ENCODE assay signal across 16 cellular contexts in the genomic region with DNA sequence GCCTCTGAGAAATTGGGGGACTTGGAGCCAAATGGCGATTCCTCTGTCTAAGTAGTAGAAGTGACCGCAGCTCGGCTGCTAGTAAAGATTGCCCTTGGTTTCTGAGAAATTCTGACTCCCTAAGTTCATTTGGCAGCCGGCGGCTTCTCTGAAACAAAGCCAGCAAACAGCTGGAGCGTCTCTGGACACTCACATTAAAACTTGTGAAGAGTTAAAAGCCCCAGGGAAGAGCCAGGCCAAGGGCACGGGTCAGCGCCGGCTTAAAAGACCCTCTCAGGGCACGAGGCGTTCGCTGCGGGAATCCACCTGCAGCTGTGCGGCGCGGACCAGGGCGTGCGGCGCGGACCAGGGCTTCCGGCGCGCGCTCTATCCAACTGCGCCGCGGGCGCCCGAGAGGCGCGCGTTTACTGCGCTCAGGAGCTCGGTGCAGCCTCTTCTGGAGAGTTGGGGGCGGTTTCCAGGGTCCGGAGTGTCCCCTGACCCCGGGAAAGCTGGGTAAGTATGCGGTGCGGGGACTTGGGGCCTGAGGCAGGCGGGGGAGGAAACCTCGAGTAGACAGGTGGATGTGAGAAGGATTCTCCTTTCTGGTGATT. TPM values are rescaled to one million over a fixed set of nuclear protein-coding genes. Genes with fewer than 3 reads are reported as not detected.
DNase-seq lines count a peak whose midpoint lies in the region; ATAC-seq and TF ChIP-seq lines count a peak whose summit lies in the region.
"Had no signal": no experiment of that assay in that cellular context is flagged by ENCODE, and none has a peak within 500 bp of the region (broad histone marks: within the 10 kb centered on the region; RNA-seq: fewer than 3 reads in every experiment).

A gene with protein sequence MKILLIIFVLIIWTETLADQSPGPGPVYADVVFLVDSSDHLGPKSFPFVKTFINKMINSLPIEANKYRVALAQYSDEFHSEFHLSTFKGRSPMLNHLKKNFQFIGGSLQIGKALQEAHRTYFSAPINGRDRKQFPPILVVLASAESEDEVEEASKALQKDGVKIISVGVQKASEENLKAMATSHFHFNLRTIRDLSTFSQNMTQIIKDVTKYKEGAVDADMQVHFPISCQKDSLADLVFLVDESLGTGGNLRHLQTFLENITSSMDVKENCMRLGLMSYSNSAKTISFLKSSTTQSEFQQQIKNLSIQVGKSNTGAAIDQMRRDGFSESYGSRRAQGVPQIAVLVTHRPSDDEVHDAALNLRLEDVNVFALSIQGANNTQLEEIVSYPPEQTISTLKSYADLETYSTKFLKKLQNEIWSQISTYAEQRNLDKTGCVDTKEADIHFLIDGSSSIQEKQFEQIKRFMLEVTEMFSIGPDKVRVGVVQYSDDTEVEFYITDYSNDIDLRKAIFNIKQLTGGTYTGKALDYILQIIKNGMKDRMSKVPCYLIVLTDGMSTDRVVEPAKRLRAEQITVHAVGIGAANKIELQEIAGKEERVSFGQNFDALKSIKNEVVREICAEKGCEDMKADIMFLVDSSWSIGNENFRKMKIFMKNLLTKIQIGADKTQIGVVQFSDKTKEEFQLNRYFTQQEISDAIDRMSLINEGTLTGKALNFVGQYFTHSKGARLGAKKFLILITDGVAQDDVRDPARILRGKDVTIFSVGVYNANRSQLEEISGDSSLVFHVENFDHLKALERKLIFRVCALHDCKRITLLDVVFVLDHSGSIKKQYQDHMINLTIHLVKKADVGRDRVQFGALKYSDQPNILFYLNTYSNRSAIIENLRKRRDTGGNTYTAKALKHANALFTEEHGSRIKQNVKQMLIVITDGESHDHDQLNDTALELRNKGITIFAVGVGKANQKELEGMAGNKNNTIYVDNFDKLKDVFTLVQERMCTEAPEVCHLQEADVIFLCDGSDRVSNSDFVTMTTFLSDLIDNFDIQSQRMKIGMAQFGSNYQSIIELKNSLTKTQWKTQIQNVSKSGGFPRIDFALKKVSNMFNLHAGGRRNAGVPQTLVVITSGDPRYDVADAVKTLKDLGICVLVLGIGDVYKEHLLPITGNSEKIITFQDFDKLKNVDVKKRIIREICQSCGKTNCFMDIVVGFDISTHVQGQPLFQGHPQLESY (N-terminal part only) (plus strand): TSS at position 186 of the 593 bp plus-strand sequence. CDS start 27,967 bp downstream, outside the sequence.

- peaks cover 80% of the 10 kb centered on the region for H3K27me3 Mint-ChIP-seq in nephron progenitor cell (ENCODE audit: low read depth, poor library complexity)
- peaks cover 36% of the 10 kb centered on the region for H3K27me3 Mint-ChIP-seq in activated naive CD8-positive, alpha-beta T cell treated with anti-CD3 and anti-CD28 coated beads, Interleukin-2, amount 50 U/mL, for 24 hours

- ATAC-seq in left cardiac atrium (no peak), HG02973 (IDR thresholded peaks at IDR 0.05; ENCODE audit: unreplicated experiment) (no peak), omental fat pad (ENCODE audit: low FRiP score) (no peak)
- ATAC-seq in activated naive CD8-positive, alpha-beta T cell treated with anti-CD3 and anti-CD28 coated beads, Interleukin-2, amount 50 U/mL, for 24 hours, result no peak

- no peaks in the 10 kb centered on the region for H3K36me3 ChIP-seq in H7 (replicated peaks; ENCODE audit: control insufficient read depth, insufficient read depth, low read length)
- H3K36me3 ChIP-seq: colonic mucosa, spleen had no signal

- peak within 1 kb of the TSS; percentile 31 for H3K4me3 ChIP-seq in H7 (ENCODE audit: insufficient read depth, low read depth, low read length)
- H3K4me3 ChIP-seq: colonic mucosa, spleen had no signal

- H3K36me3 Mint-ChIP-seq in nephron progenitor cell (ENCODE audit: low read depth), result no peaks in the 10 kb centered on the region
- H3K36me3 Mint-ChIP-seq in activated naive CD8-positive, alpha-beta T cell treated with anti-CD3 and anti-CD28 coated beads, Interleukin-2, amount 50 U/mL, for 24 hours (ENCODE audit: low read depth), result no peaks in the 10 kb centered on the region

- DNase-seq in H7 (peak; percentile 49), UCSD-AML1 (lab: John Stamatoyannopoulos, UW; ENCODE audit: unreplicated experiment) (peak; percentile 7), left cardiac atrium (peak; percentile 19), nephron progenitor cell (peak; percentile 42), NCI-H1092 treated with DMSO at 0.1 percent for 48 hours (lab: John Stamatoyannopoulos, UW) (no peak), omental fat pad (ENCODE audit: low spot score) (no peak)
- no peak for DNase-seq in activated naive CD8-positive, alpha-beta T cell treated with anti-CD3 and anti-CD28 coated beads, Interleukin-2, amount 50 U/mL, for 24 hours
- DNase-seq: activated CD4-positive, alpha-beta T cell treated with anti-CD3 and anti-CD28 coated beads, Interleukin-2, amount 50 U/mL, for 4 hours; activated gamma-delta T cell treated with Interleukin-2 at 50 U/mL for 16 hours; Calu3; colonic mucosa; MM.1S; NCI-H510A treated with DMSO at 0.1 percent for 48 hours; spleen; stimulated activated CD8-positive, alpha-beta memory T cell treated with anti-CD3 and anti-CD28 coated beads, Interleukin-4, amount 100 ng/mL, for 48 hours had no signal

- TF ChIP-seq CTCF in nephron progenitor cell (IDR thresholded peaks at IDR 0.05) (no peak), omental fat pad (IDR thresholded peaks at IDR 0.05) (no peak)

- H3K27ac Mint-ChIP-seq in nephron progenitor cell, result no peak within 1 kb of the TSS
- H3K27ac Mint-ChIP-seq in activated naive CD8-positive, alpha-beta T cell treated with anti-CD3 and anti-CD28 coated beads, Interleukin-2, amount 50 U/mL, for 24 hours, result no peak within 1 kb of the TSS

- H3K9me3 Mint-ChIP-seq in nephron progenitor cell, result peaks cover 13% of the 10 kb centered on the region
- peaks cover 10% of the 10 kb centered on the region for H3K9me3 Mint-ChIP-seq in activated naive CD8-positive, alpha-beta T cell treated with anti-CD3 and anti-CD28 coated beads, Interleukin-2, amount 50 U/mL, for 24 hours

- intact Hi-C loops in left cardiac atrium (cut with DNase I), result no loop called here

- peaks cover 30% of the 10 kb centered on the region for H3K27me3 ChIP-seq in H7 (ENCODE audit: control insufficient read depth, insufficient read depth, low read length)

- H3K4me1 Mint-ChIP-seq in nephron progenitor cell, result no peaks in the 10 kb centered on the region
- H3K4me1 Mint-ChIP-seq in activated naive CD8-positive, alpha-beta T cell treated with anti-CD3 and anti-CD28 coated beads, Interleukin-2, amount 50 U/mL, for 24 hours, result peaks cover 13% of the 10 kb centered on the region

- H3K4me3 Mint-ChIP-seq in nephron progenitor cell, result peak within 1 kb of the TSS; percentile 69
- no peak within 1 kb of the TSS for H3K4me3 Mint-ChIP-seq in activated naive CD8-positive, alpha-beta T cell treated with anti-CD3 and anti-CD28 coated beads, Interleukin-2, amount 50 U/mL, for 24 hours

RNA-seq across cellular contexts. Expression of the gene that starts here (rescaled TPM):
- total RNA-seq in H7 (2014; rRNA removed; shearing (Covaris generic)), result not detected in 2 replicates
- total RNA-seq in left cardiac atrium (not detected), omental fat pad (under 1 TPM in 1 of 4 donors, not detected in 3; 0.09 TPM)
- total RNA-seq: Calu3 had no signal

Comparison
In these comparisons a context has a peak if more than half of its experiments do, and no peak if none do; other contexts are left out.
1. Peak in DNase-seq and H3K4me3 ChIP-seq in H7; RNA of the gene not detected or under 1 TPM.
2. Peak in DNase-seq in left cardiac atrium; RNA of the gene not detected or under 1 TPM.
3. DNase-seq: peak in UCSD-AML1 (single experiment) and nephron progenitor cell (single experiment); none in NCI-H1092 treated with DMSO at 0.1 percent for 48 hours (single experiment), omental fat pad (single experiment) and activated naive CD8-positive, alpha-beta T cell treated with anti-CD3 and anti-CD28 coated beads, Interleukin-2, amount 50 U/mL, for 24 hours (single experiment).